In the genomic region with DNA sequence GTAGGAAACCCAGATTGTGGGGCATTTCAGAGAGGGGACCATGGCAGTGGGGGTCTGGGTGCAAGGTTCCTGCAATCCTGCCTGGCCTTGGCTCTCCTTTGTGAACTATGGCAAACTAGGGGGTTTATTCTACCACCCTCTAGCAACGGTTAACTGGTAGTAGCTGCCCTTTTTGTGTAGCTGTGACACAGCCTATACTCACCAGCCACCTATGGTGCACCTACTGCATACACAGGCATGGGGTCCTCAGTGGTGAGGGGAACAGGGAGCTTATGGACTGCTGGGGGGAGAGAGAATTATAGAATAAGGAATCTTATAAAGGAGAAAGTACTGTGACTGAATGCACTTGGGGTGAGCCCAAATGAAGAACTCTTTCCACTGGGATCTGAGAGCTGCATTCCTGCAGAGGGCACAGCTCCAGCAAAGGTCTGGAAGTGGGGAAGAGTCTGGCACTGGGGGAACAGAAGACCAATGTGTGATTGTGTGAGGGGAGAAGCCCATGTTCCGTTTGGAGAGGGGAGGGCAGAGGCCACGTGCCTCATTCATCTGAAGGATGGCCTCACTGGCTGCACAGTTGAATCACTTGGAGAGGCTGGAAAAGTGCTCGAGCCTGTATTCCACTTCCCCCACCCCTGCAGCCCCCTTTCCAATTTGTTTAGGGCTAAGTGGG, we compare ENCODE assay signal across 15 cellular contexts. TPM values are rescaled to one million over a fixed set of nuclear protein-coding genes. Genes with fewer than 3 reads are reported as not detected.
DNase-seq lines count a peak whose midpoint lies in the region; ATAC-seq and TF ChIP-seq lines count a peak whose summit lies in the region.
"Had no signal": no experiment of that assay in that cellular context is flagged by ENCODE, and none has a peak within 500 bp of the region (broad histone marks: within the 10 kb centered on the region; RNA-seq: fewer than 3 reads in every experiment).

No MANE protein-coding gene starts in this region.

- H3K27me3 ChIP-seq in gastroesophageal sphincter, result no peaks in the 10 kb centered on the region
- H3K27me3 ChIP-seq: SJCRH30 had no signal

- H3K27ac ChIP-seq in gastroesophageal sphincter, result peak overlapping the region in 3 of 4 donors; percentile 48 to 88 (median 59)
- H3K27ac ChIP-seq: SJCRH30 had no signal

- no peak overlapping the region for H3K27ac Mint-ChIP-seq in activated CD4-positive, alpha-beta T cell treated with anti-CD3 and anti-CD28 coated beads, Interleukin-2, amount 10 ng/mL, durations not matched to agents 24 days and 14 days
- H3K27ac Mint-ChIP-seq in activated T-helper 1 cell treated with anti-CD3 and anti-CD28 coated beads, Interleukin-12 subunit alpha, Interleukin-12 subunit beta, Interleukin-2, Interleukin-4 antibody, amounts not matched to agents 30 ng/mL and 10 ng/mL and 1 ng/mL, durations not matched to agents 14 hours and 24 hours and 36 hours, result no peak overlapping the region
- H3K27ac Mint-ChIP-seq in stimulated activated effector memory CD8-positive, alpha-beta T cell treated with anti-CD3 and anti-CD28 coated beads, Interleukin-12 subunit alpha, Interleukin-12 subunit beta, amount 100 ng/mL, for 72 hours, result peak overlapping the region; percentile 52
- H3K27ac Mint-ChIP-seq in endothelial cell (ENCODE audit: unreplicated experiment), result no peak overlapping the region

- H3K9me3 ChIP-seq in gastroesophageal sphincter, result no peaks in the 10 kb centered on the region
- H3K9me3 ChIP-seq: SJCRH30 had no signal

- 55 to 60% methylated on average over 3 to 4 of the region's 4 CpGs for WGBS in gastroesophageal sphincter (ENCODE audit: low coverage in 1 of 2), 2 donors

- H3K36me3 Mint-ChIP-seq in activated CD4-positive, alpha-beta T cell treated with anti-CD3 and anti-CD28 coated beads, Interleukin-2, amount 10 ng/mL, durations not matched to agents 24 days and 14 days (ENCODE audit: low read depth), result peaks cover 7% of the 10 kb centered on the region
- H3K36me3 Mint-ChIP-seq in activated T-helper 1 cell treated with anti-CD3 and anti-CD28 coated beads, Interleukin-12 subunit alpha, Interleukin-12 subunit beta, Interleukin-2, Interleukin-4 antibody, amounts not matched to agents 30 ng/mL and 10 ng/mL and 1 ng/mL, durations not matched to agents 14 hours and 24 hours and 36 hours (ENCODE audit: low read depth), result peaks cover 11% of the 10 kb centered on the region
- H3K36me3 Mint-ChIP-seq in stimulated activated effector memory CD8-positive, alpha-beta T cell treated with anti-CD3 and anti-CD28 coated beads, Interleukin-12 subunit alpha, Interleukin-12 subunit beta, amount 100 ng/mL, for 72 hours, result peaks cover 7% of the 10 kb centered on the region
- peaks cover 9% of the 10 kb centered on the region for H3K36me3 Mint-ChIP-seq in endothelial cell (ENCODE audit: low read depth, unreplicated experiment)

- ATAC-seq in gastroesophageal sphincter (no peak), HG02970 (IDR thresholded peaks at IDR 0.05; ENCODE audit: low FRiP score, unreplicated experiment) (no peak)
- no peak for ATAC-seq in stimulated activated effector memory CD8-positive, alpha-beta T cell treated with anti-CD3 and anti-CD28 coated beads, Interleukin-12 subunit alpha, Interleukin-12 subunit beta, amount 100 ng/mL, for 72 hours

- H3K4me1 ChIP-seq in gastroesophageal sphincter, result peaks cover 0 to 40% (median 14%) of the 10 kb centered on the region in 3 donors

- TF ChIP-seq POLR2A in gastroesophageal sphincter (IDR thresholded peaks at IDR 0.05), result no peak

- peak overlapping the region; percentile 61 to 66 for H3K4me3 ChIP-seq in gastroesophageal sphincter
- H3K4me3 ChIP-seq: SJCRH30 had no signal

- intact Hi-C loops in activated CD4-positive, alpha-beta T cell treated with anti-CD3 and anti-CD28 coated beads, Interleukin-2, amount 10 ng/mL, durations not matched to agents 24 days and 14 days (cut with micrococcal nuclease), result no loop called here
- intact Hi-C loops in activated T-helper 1 cell treated with anti-CD3 and anti-CD28 coated beads, Interleukin-12 subunit alpha, Interleukin-12 subunit beta, Interleukin-2, Interleukin-4 antibody, amounts not matched to agents 30 ng/mL and 10 ng/mL and 1 ng/mL, durations not matched to agents 14 hours and 24 hours and 36 hours (cut with micrococcal nuclease), result loop anchor here (5.0 kb wide), 1 partner anchor 853 kb away; a partner anchor contains a TSS

- no peak for TF ChIP-seq EP300 in gastroesophageal sphincter (IDR thresholded peaks at IDR 0.05)

- no peaks in the 10 kb centered on the region for H3K27me3 Mint-ChIP-seq in activated CD4-positive, alpha-beta T cell treated with anti-CD3 and anti-CD28 coated beads, Interleukin-2, amount 10 ng/mL, durations not matched to agents 24 days and 14 days
- H3K27me3 Mint-ChIP-seq in activated T-helper 1 cell treated with anti-CD3 and anti-CD28 coated beads, Interleukin-12 subunit alpha, Interleukin-12 subunit beta, Interleukin-2, Interleukin-4 antibody, amounts not matched to agents 30 ng/mL and 10 ng/mL and 1 ng/mL, durations not matched to agents 14 hours and 24 hours and 36 hours (ENCODE audit: insufficient read depth), result peaks cover 2% of the 10 kb centered on the region
- peaks cover 17% of the 10 kb centered on the region for H3K27me3 Mint-ChIP-seq in endothelial cell (ENCODE audit: unreplicated experiment)

- H3K9me3 Mint-ChIP-seq in activated CD4-positive, alpha-beta T cell treated with anti-CD3 and anti-CD28 coated beads, Interleukin-2, amount 10 ng/mL, durations not matched to agents 24 days and 14 days, result peaks cover 3% of the 10 kb centered on the region
- peaks cover 3% of the 10 kb centered on the region for H3K9me3 Mint-ChIP-seq in activated T-helper 1 cell treated with anti-CD3 and anti-CD28 coated beads, Interleukin-12 subunit alpha, Interleukin-12 subunit beta, Interleukin-2, Interleukin-4 antibody, amounts not matched to agents 30 ng/mL and 10 ng/mL and 1 ng/mL, durations not matched to agents 14 hours and 24 hours and 36 hours
- H3K9me3 Mint-ChIP-seq in stimulated activated effector memory CD8-positive, alpha-beta T cell treated with anti-CD3 and anti-CD28 coated beads, Interleukin-12 subunit alpha, Interleukin-12 subunit beta, amount 100 ng/mL, for 72 hours, result no peaks in the 10 kb centered on the region
- no peaks in the 10 kb centered on the region for H3K9me3 Mint-ChIP-seq in endothelial cell (ENCODE audit: unreplicated experiment)

- DNase-seq in activated CD4-positive, alpha-beta T cell treated with anti-CD3 and anti-CD28 coated beads, Interleukin-2, amount 10 ng/mL, durations not matched to agents 24 days and 14 days, result no peak
- no peak for DNase-seq in activated CD4-positive, alpha-beta T cell treated with anti-CD3 and anti-CD28 coated beads, Interleukin-2, amount 50 U/mL, for 4 hours
- DNase-seq in activated T-helper 1 cell treated with anti-CD3 and anti-CD28 coated beads, Interleukin-12 subunit alpha, Interleukin-12 subunit beta, Interleukin-2, Interleukin-4 antibody, amounts not matched to agents 30 ng/mL and 10 ng/mL and 1 ng/mL, durations not matched to agents 14 hours and 24 hours and 36 hours (ENCODE audit: low spot score), result no peak
- DNase-seq in stimulated activated effector memory CD8-positive, alpha-beta T cell treated with anti-CD3 and anti-CD28 coated beads, Interleukin-12 subunit alpha, Interleukin-12 subunit beta, amount 100 ng/mL, for 72 hours (ENCODE audit: low spot score in 2 of 2), result no peak
- DNase-seq in endothelial cell (ENCODE audit: low spot score) (no peak), NCI-H1105 treated with DMSO at 0.1 percent for 48 hours (lab: John Stamatoyannopoulos, UW) (no peak)
- DNase-seq: DMS79 treated with DMSO at 0.1 percent for 48 hours, NCI-H1436 treated with DMSO at 0.1 percent for 48 hours, NCI-H526, SJCRH30 had no signal

- no peak for TF ChIP-seq CTCF in gastroesophageal sphincter (IDR thresholded peaks at IDR 0.05)
- no peak for TF ChIP-seq CTCF in endothelial cell (IDR thresholded peaks at IDR 0.05; ENCODE audit: unreplicated experiment)

- no peaks in the 10 kb centered on the region for H3K36me3 ChIP-seq in gastroesophageal sphincter
- H3K36me3 ChIP-seq: SJCRH30 had no signal

- peak overlapping the region; percentile 94 for H3K4me3 Mint-ChIP-seq in activated CD4-positive, alpha-beta T cell treated with anti-CD3 and anti-CD28 coated beads, Interleukin-2, amount 10 ng/mL, durations not matched to agents 24 days and 14 days
- H3K4me3 Mint-ChIP-seq in activated T-helper 1 cell treated with anti-CD3 and anti-CD28 coated beads, Interleukin-12 subunit alpha, Interleukin-12 subunit beta, Interleukin-2, Interleukin-4 antibody, amounts not matched to agents 30 ng/mL and 10 ng/mL and 1 ng/mL, durations not matched to agents 14 hours and 24 hours and 36 hours, result peak overlapping the region; percentile 94
- H3K4me3 Mint-ChIP-seq in stimulated activated effector memory CD8-positive, alpha-beta T cell treated with anti-CD3 and anti-CD28 coated beads, Interleukin-12 subunit alpha, Interleukin-12 subunit beta, amount 100 ng/mL, for 72 hours, result peak overlapping the region; percentile 86
- H3K4me3 Mint-ChIP-seq in endothelial cell (ENCODE audit: unreplicated experiment), result no peak overlapping the region

- peaks cover 21% of the 10 kb centered on the region for H3K4me1 Mint-ChIP-seq in activated CD4-positive, alpha-beta T cell treated with anti-CD3 and anti-CD28 coated beads, Interleukin-2, amount 10 ng/mL, durations not matched to agents 24 days and 14 days
- H3K4me1 Mint-ChIP-seq in activated T-helper 1 cell treated with anti-CD3 and anti-CD28 coated beads, Interleukin-12 subunit alpha, Interleukin-12 subunit beta, Interleukin-2, Interleukin-4 antibody, amounts not matched to agents 30 ng/mL and 10 ng/mL and 1 ng/mL, durations not matched to agents 14 hours and 24 hours and 36 hours (ENCODE audit: low read depth), result peaks cover 32% of the 10 kb centered on the region
- H3K4me1 Mint-ChIP-seq in stimulated activated effector memory CD8-positive, alpha-beta T cell treated with anti-CD3 and anti-CD28 coated beads, Interleukin-12 subunit alpha, Interleukin-12 subunit beta, amount 100 ng/mL, for 72 hours, result peaks cover 39% of the 10 kb centered on the region
- peaks cover 5% of the 10 kb centered on the region for H3K4me1 Mint-ChIP-seq in endothelial cell (ENCODE audit: unreplicated experiment)

RNA-seq across cellular contexts. Expression of a gene that starts 2.1 kb away (rescaled TPM):
- total RNA-seq in activated CD4-positive, alpha-beta T cell treated with anti-CD3 and anti-CD28 coated beads, Interleukin-2, amount 10 ng/mL, durations not matched to agents 24 days and 14 days, result 62.7 and 66.9 TPM in 2 replicates
- 60.7 and 70.4 TPM in 2 replicates for total RNA-seq in activated T-helper 1 cell treated with anti-CD3 and anti-CD28 coated beads, Interleukin-12 subunit alpha, Interleukin-12 subunit beta, Interleukin-2, Interleukin-4 antibody, amounts not matched to agents 30 ng/mL and 10 ng/mL and 1 ng/mL, durations not matched to agents 14 hours and 24 hours and 36 hours
- 100 to 1,000 TPM; 265 to 685 (median 330) TPM for total RNA-seq in gastroesophageal sphincter
- 2.3 TPM for total RNA-seq in endothelial cell (ENCODE audit: unreplicated experiment)

RNA-seq across cellular contexts. Expression of a gene that starts 14.8 kb away (rescaled TPM):
- total RNA-seq in activated CD4-positive, alpha-beta T cell treated with anti-CD3 and anti-CD28 coated beads, Interleukin-2, amount 10 ng/mL, durations not matched to agents 24 days and 14 days, result not detected in 2 replicates
- total RNA-seq in activated T-helper 1 cell treated with anti-CD3 and anti-CD28 coated beads, Interleukin-12 subunit alpha, Interleukin-12 subunit beta, Interleukin-2, Interleukin-4 antibody, amounts not matched to agents 30 ng/mL and 10 ng/mL and 1 ng/mL, durations not matched to agents 14 hours and 24 hours and 36 hours, result 1.4 TPM in 1 of 2 replicates, not detected in the other
- total RNA-seq in gastroesophageal sphincter (not detected), endothelial cell (ENCODE audit: unreplicated experiment) (not detected)
- total RNA-seq: H4, SJCRH30, ureter had no signal

RNA-seq across cellular contexts. Expression of a gene that starts 16.5 kb away (rescaled TPM):
- total RNA-seq in activated CD4-positive, alpha-beta T cell treated with anti-CD3 and anti-CD28 coated beads, Interleukin-2, amount 10 ng/mL, durations not matched to agents 24 days and 14 days, result 24.5 and 32.2 TPM in 2 replicates
- 28.5 and 29.1 TPM in 2 replicates for total RNA-seq in activated T-helper 1 cell treated with anti-CD3 and anti-CD28 coated beads, Interleukin-12 subunit alpha, Interleukin-12 subunit beta, Interleukin-2, Interleukin-4 antibody, amounts not matched to agents 30 ng/mL and 10 ng/mL and 1 ng/mL, durations not matched to agents 14 hours and 24 hours and 36 hours
- total RNA-seq in gastroesophageal sphincter, result 10 to 100 TPM in 3 of 4 donors, not detected in 1; 16.0 to 40.0 (median 21.6) TPM
- total RNA-seq in endothelial cell (ENCODE audit: unreplicated experiment), result not detected
- total RNA-seq: H4, SJCRH30 had no signal

RNA-seq across cellular contexts. Expression of a gene that starts 26.6 kb away (rescaled TPM):
- 4.2 and 6.7 TPM in 2 replicates for total RNA-seq in activated CD4-positive, alpha-beta T cell treated with anti-CD3 and anti-CD28 coated beads, Interleukin-2, amount 10 ng/mL, durations not matched to agents 24 days and 14 days
- total RNA-seq in activated T-helper 1 cell treated with anti-CD3 and anti-CD28 coated beads, Interleukin-12 subunit alpha, Interleukin-12 subunit beta, Interleukin-2, Interleukin-4 antibody, amounts not matched to agents 30 ng/mL and 10 ng/mL and 1 ng/mL, durations not matched to agents 14 hours and 24 hours and 36 hours, result 4.3 and 5.2 TPM in 2 replicates
- total RNA-seq in gastroesophageal sphincter (1 to 10 TPM in 2 of 4 donors, not detected in 2; 1.7 to 4.6 TPM), endothelial cell (ENCODE audit: unreplicated experiment) (not detected)
- total RNA-seq: SJCRH30 had no signal

RNA-seq across cellular contexts. Expression of a gene that starts 32.7 kb away (rescaled TPM):
- total RNA-seq in activated CD4-positive, alpha-beta T cell treated with anti-CD3 and anti-CD28 coated beads, Interleukin-2, amount 10 ng/mL, durations not matched to agents 24 days and 14 days, result not detected in 2 replicates
- not detected in 2 replicates for total RNA-seq in activated T-helper 1 cell treated with anti-CD3 and anti-CD28 coated beads, Interleukin-12 subunit alpha, Interleukin-12 subunit beta, Interleukin-2, Interleukin-4 antibody, amounts not matched to agents 30 ng/mL and 10 ng/mL and 1 ng/mL, durations not matched to agents 14 hours and 24 hours and 36 hours
- total RNA-seq in gastroesophageal sphincter, result not detected
- total RNA-seq in endothelial cell (ENCODE audit: unreplicated experiment), result not detected
- total RNA-seq: A673, H4, SJCRH30, ureter had no signal

Comparison
In these comparisons a context has a peak if more than half of its experiments do, and no peak if none do; other contexts are left out.
1. RNA of a gene that starts 2.1 kb away (total RNA-seq): 265 to 685 TPM in gastroesophageal sphincter, 62.7 to 66.9 TPM in activated CD4-positive, alpha-beta T cell treated with anti-CD3 and anti-CD28 coated beads, Interleukin-2, amount 10 ng/mL, durations not matched to agents 24 days and 14 days and 60.7 to 70.4 TPM in activated T-helper 1 cell treated with anti-CD3 and anti-CD28 coated beads, Interleukin-12 subunit alpha, Interleukin-12 subunit beta, Interleukin-2, Interleukin-4 antibody, amounts not matched to agents 30 ng/mL and 10 ng/mL and 1 ng/mL, durations not matched to agents 14 hours and 24 hours and 36 hours; 2.3 TPM in endothelial cell (single experiment); every median in the first group is over 10 times any median in the second.